In genomic region chr17:29273924-29274323, GRCh38 we compare ENCODE assay signal across 3 cellular contexts.
TF ChIP-seq lines count a peak whose summit lies in the region.

No MANE protein-coding gene starts in this region.

TF ChIP-seq in HEK293, 187 proteins besides CTCF, POLR2A, EP300 and RAD21:
- TF ChIP-seq, protein P1, sequence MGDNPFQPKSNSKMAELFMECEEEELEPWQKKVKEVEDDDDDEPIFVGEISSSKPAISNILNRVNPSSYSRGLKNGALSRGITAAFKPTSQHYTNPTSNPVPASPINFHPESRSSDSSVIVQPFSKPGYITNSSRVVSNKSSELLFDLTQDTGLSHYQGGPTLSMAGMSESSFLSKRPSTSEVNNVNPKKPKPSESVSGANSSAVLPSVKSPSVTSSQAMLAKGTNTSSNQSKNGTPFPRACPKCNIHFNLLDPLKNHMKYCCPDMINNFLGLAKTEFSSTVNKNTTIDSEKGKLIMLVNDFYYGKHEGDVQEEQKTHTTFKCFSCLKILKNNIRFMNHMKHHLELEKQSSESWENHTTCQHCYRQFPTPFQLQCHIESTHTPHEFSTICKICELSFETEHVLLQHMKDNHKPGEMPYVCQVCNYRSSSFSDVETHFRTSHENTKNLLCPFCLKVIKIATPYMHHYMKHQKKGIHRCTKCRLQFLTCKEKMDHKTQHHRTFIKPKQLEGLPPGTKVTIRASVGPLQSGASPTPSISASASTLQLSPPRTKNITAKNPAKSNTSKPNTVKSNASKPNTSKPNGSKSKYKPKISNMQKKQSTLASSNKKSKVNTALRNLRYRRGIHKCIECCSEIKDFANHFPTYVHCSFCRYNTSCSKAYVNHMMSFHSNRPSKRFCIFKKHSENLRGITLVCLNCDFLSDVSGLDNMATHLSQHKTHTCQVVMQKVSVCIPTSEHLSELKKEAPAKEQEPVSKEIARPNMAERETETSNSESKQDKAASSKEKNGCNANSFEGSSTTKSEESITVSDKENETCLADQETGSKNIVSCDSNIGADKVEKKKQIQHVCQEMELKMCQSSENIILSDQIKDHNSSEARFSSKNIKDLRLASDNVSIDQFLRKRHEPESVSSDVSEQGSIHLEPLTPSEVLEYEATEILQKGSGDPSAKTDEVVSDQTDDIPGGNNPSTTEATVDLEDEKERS (tag by site-specific recombination; IDR thresholded peaks at IDR 0.05): no peak
- TF ChIP-seq ZNF660 (tag by site-specific recombination; IDR thresholded peaks at IDR 0.05): peak; percentile 51; the same call in 1 of the 2 replicates
- TF ChIP-seq, protein P2, sequence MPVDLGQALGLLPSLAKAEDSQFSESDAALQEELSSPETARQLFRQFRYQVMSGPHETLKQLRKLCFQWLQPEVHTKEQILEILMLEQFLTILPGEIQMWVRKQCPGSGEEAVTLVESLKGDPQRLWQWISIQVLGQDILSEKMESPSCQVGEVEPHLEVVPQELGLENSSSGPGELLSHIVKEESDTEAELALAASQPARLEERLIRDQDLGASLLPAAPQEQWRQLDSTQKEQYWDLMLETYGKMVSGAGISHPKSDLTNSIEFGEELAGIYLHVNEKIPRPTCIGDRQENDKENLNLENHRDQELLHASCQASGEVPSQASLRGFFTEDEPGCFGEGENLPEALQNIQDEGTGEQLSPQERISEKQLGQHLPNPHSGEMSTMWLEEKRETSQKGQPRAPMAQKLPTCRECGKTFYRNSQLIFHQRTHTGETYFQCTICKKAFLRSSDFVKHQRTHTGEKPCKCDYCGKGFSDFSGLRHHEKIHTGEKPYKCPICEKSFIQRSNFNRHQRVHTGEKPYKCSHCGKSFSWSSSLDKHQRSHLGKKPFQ (tag by site-specific recombination; IDR thresholded peaks at IDR 0.05): peak; percentile 84
TF ChIP-seq in HEK293: peak in this region for 2.

TF ChIP-seq in K562, 482 proteins besides CTCF, POLR2A, EP300 and RAD21:
- TF ChIP-seq EP400 (IDR thresholded peaks at IDR 0.05): no peak
- TF ChIP-seq ZBTB40 (IDR thresholded peaks at IDR 0.05): 0 out of 2 replicates have a peak, but pooled peaks have one; percentile 35
- no peak for TF ChIP-seq ZBTB40 (CRISPR knock-in tag; IDR thresholded peaks at IDR 0.05)
TF ChIP-seq in K562: peak in this region for 1.

TF ChIP-seq in GM12891, 5 proteins besides CTCF, POLR2A, EP300 and RAD21:
- TF ChIP-seq POLR2AphosphoS5 (IDR thresholded peaks at IDR 0.05; ENCODE audit: low read depth, low read length) (no peak; the same call in 1 of the 2 replicates), SPI1 (IDR thresholded peaks at IDR 0.05; ENCODE audit: low read depth, low read length) (no peak), PAX5 (IDR thresholded peaks at IDR 0.05; ENCODE audit: insufficient read depth, low read length, severe bottlenecking) (no peak), POU2F2 (IDR thresholded peaks at IDR 0.05; ENCODE audit: low read depth, low read length) (no peak), TAF1 (IDR thresholded peaks at IDR 0.05; ENCODE audit: low read depth, low read length) (no peak)
